Comparison of ENCODE assay signal across 28 cellular contexts in genomic region chr2:149446735-149447134, GRCh38.
"Had no signal": no experiment of that assay in that cellular context is flagged by ENCODE, and none has a peak within 500 bp of the region (broad histone marks: within the 10 kb centered on the region; RNA-seq: fewer than 3 reads in every experiment).

No MANE protein-coding gene starts in this region.

- H3K4me2 ChIP-seq: neural progenitor cell had no signal

- ATAC-seq: effector memory CD8-positive, alpha-beta T cell; gastrocnemius medialis; natural killer cell; right cardiac atrium; WTC11 had no signal

- DNase-seq: activated CD4-positive, alpha-beta memory T cell treated with anti-CD3 and anti-CD28 coated beads, Interleukin-2, amount 10 ng/mL, durations not matched to agents 7 days and 5 days; activated CD4-positive, alpha-beta T cell treated with anti-CD3 and anti-CD28 coated beads for 1 hour; activated CD4-positive, alpha-beta T cell treated with anti-CD3 and anti-CD28 coated beads, Interleukin-2, amount 10 ng/mL, durations not matched to agents 7 days and 5 days; activated CD8-positive, alpha-beta memory T cell treated with anti-CD3 and anti-CD28 coated beads, Interleukin-2, amount 50 U/mL, for 48 hours; activated gamma-delta T cell; activated naive CD4-positive, alpha-beta T cell treated with anti-CD3 and anti-CD28 coated beads, Interleukin-2, amount 10 ng/mL, durations not matched to agents 7 days and 5 days; activated naive CD8-positive, alpha-beta T cell treated with anti-CD3 and anti-CD28 coated beads, Interleukin-2, amount 10 ng/mL, durations not matched to agents 7 days and 5 days; activated T-cell treated with anti-CD3 and anti-CD28 coated beads, Interleukin-2, amount 50 U/mL, for 24 hours; effector memory CD8-positive, alpha-beta T cell; erythroblast; gastrocnemius medialis; glutamatergic neuron; islet precursor cell; left ventricle myocardium inferior; mesendoderm; natural killer cell; occipital lobe; right cardiac atrium; spleen; stimulated activated naive CD4-positive, alpha-beta T cell had no signal

- H3K36me3 Mint-ChIP-seq: activated naive CD4-positive, alpha-beta T cell treated with anti-CD3 and anti-CD28 coated beads, Interleukin-2, amount 10 ng/mL, durations not matched to agents 7 days and 5 days; activated naive CD8-positive, alpha-beta T cell treated with anti-CD3 and anti-CD28 coated beads, Interleukin-2, amount 10 ng/mL, durations not matched to agents 7 days and 5 days; brain; natural killer cell; WTC11 had no signal

- H2AFZ ChIP-seq: neural progenitor cell had no signal

- H3K27me3 ChIP-seq: ascending aorta, cardiac muscle cell, gastrocnemius medialis, neural progenitor cell, spleen, tibial nerve had no signal

- H3K4me1 ChIP-seq: ascending aorta, gastrocnemius medialis, left ventricle myocardium inferior, spleen had no signal

- H3K9me3 Mint-ChIP-seq: activated CD4-positive, alpha-beta memory T cell treated with anti-CD3 and anti-CD28 coated beads, Interleukin-2, amount 10 ng/mL, durations not matched to agents 7 days and 5 days; activated CD4-positive, alpha-beta T cell treated with anti-CD3 and anti-CD28 coated beads, Interleukin-2, amount 10 ng/mL, durations not matched to agents 7 days and 5 days; activated naive CD4-positive, alpha-beta T cell treated with anti-CD3 and anti-CD28 coated beads, Interleukin-2, amount 10 ng/mL, durations not matched to agents 7 days and 5 days; activated naive CD8-positive, alpha-beta T cell treated with anti-CD3 and anti-CD28 coated beads, Interleukin-2, amount 10 ng/mL, durations not matched to agents 7 days and 5 days; activated T-cell treated with anti-CD3 and anti-CD28 coated beads, Interleukin-2, amount 50 U/mL, for 24 hours; brain; effector memory CD8-positive, alpha-beta T cell; WTC11 had no signal

- H3K9me3 ChIP-seq: ascending aorta, gastrocnemius medialis, left ventricle myocardium inferior, spleen, tibial nerve had no signal

- H3K27me3 Mint-ChIP-seq: activated naive CD4-positive, alpha-beta T cell treated with anti-CD3 and anti-CD28 coated beads, Interleukin-2, amount 10 ng/mL, durations not matched to agents 7 days and 5 days; activated naive CD8-positive, alpha-beta T cell treated with anti-CD3 and anti-CD28 coated beads, Interleukin-2, amount 10 ng/mL, durations not matched to agents 7 days and 5 days; brain had no signal

- H3K9ac ChIP-seq: neural progenitor cell had no signal

- H3K4me3 ChIP-seq: ascending aorta, cardiac muscle cell, coronary artery, gastrocnemius medialis, left ventricle myocardium inferior, lung, neural progenitor cell, spleen, tibial nerve had no signal

- H3K27ac ChIP-seq: ascending aorta, cardiac muscle cell, coronary artery, gastrocnemius medialis, left ventricle myocardium inferior, neural progenitor cell, spleen, tibial nerve had no signal

- H3K36me3 ChIP-seq: ascending aorta, cardiac muscle cell, gastrocnemius medialis, left ventricle myocardium inferior, neural progenitor cell, spleen, tibial nerve had no signal

- H3K4me3 Mint-ChIP-seq: activated CD4-positive, alpha-beta memory T cell treated with anti-CD3 and anti-CD28 coated beads, Interleukin-2, amount 10 ng/mL, durations not matched to agents 7 days and 5 days; activated CD4-positive, alpha-beta T cell treated with anti-CD3 and anti-CD28 coated beads, Interleukin-2, amount 10 ng/mL, durations not matched to agents 7 days and 5 days; activated naive CD4-positive, alpha-beta T cell treated with anti-CD3 and anti-CD28 coated beads, Interleukin-2, amount 10 ng/mL, durations not matched to agents 7 days and 5 days; activated naive CD8-positive, alpha-beta T cell treated with anti-CD3 and anti-CD28 coated beads, Interleukin-2, amount 10 ng/mL, durations not matched to agents 7 days and 5 days; activated T-cell treated with anti-CD3 and anti-CD28 coated beads, Interleukin-2, amount 50 U/mL, for 24 hours; brain; effector memory CD8-positive, alpha-beta T cell; natural killer cell; neural progenitor cell; WTC11 had no signal

- H3K4me1 Mint-ChIP-seq: activated CD4-positive, alpha-beta memory T cell treated with anti-CD3 and anti-CD28 coated beads, Interleukin-2, amount 10 ng/mL, durations not matched to agents 7 days and 5 days; activated CD4-positive, alpha-beta T cell treated with anti-CD3 and anti-CD28 coated beads, Interleukin-2, amount 10 ng/mL, durations not matched to agents 7 days and 5 days; activated naive CD4-positive, alpha-beta T cell treated with anti-CD3 and anti-CD28 coated beads, Interleukin-2, amount 10 ng/mL, durations not matched to agents 7 days and 5 days; activated naive CD8-positive, alpha-beta T cell treated with anti-CD3 and anti-CD28 coated beads, Interleukin-2, amount 10 ng/mL, durations not matched to agents 7 days and 5 days; natural killer cell had no signal

- H3K27ac Mint-ChIP-seq: activated CD4-positive, alpha-beta memory T cell treated with anti-CD3 and anti-CD28 coated beads, Interleukin-2, amount 10 ng/mL, durations not matched to agents 7 days and 5 days; activated CD4-positive, alpha-beta T cell treated with anti-CD3 and anti-CD28 coated beads, Interleukin-2, amount 10 ng/mL, durations not matched to agents 7 days and 5 days; activated naive CD4-positive, alpha-beta T cell treated with anti-CD3 and anti-CD28 coated beads, Interleukin-2, amount 10 ng/mL, durations not matched to agents 7 days and 5 days; activated naive CD8-positive, alpha-beta T cell treated with anti-CD3 and anti-CD28 coated beads, Interleukin-2, amount 10 ng/mL, durations not matched to agents 7 days and 5 days; activated T-cell treated with anti-CD3 and anti-CD28 coated beads, Interleukin-2, amount 50 U/mL, for 24 hours; brain; effector memory CD8-positive, alpha-beta T cell; natural killer cell; neural progenitor cell; WTC11 had no signal
